In genomic region chr5:142070000-142070399, GRCh38 we compare ENCODE assay signal across 24 cellular contexts. TPM values are rescaled to one million over a fixed set of nuclear protein-coding genes. Genes with fewer than 3 reads are reported as not detected.
DNase-seq lines count a peak whose midpoint lies in the region; ATAC-seq, FAIRE-seq and TF ChIP-seq lines count a peak whose summit lies in the region.
"Had no signal": no experiment of that assay in that cellular context is flagged by ENCODE, and none has a peak within 500 bp of the region (broad histone marks: within the 10 kb centered on the region; RNA-seq: fewer than 3 reads in every experiment).

No MANE protein-coding gene starts in this region.

- no peak for FAIRE-seq in H1 (lab: Jason Lieb, UNC)
- FAIRE-seq: D721Med, G401.6, GM12891, GM19239 had no signal

- TF ChIP-seq EP300 in SK-N-SH (IDR thresholded peaks at IDR 0.05; ENCODE audit: borderline replicate concordance in 1 of 2, low read depth in 1 of 2, low read length in 1 of 2) (no peak), H1 (IDR thresholded peaks at IDR 0.05; ENCODE audit: borderline replicate concordance in 1 of 2, low read depth in 2 of 2, low read length in 2 of 2) (no peak)

- H2BK20ac ChIP-seq in H1 (ENCODE audit: low read length) = no peak overlapping the region

- H3K23me2 ChIP-seq in H1 (ENCODE audit: low read depth, low read length) = no peaks in the 10 kb centered on the region

- no peak overlapping the region for H2BK120ac ChIP-seq in H1 (replicated peaks; ENCODE audit: low read depth, low read length)

- H3K9me2 ChIP-seq in SK-N-SH = no peaks in the 10 kb centered on the region

- peak overlapping the region; percentile 1; the same call in 1 of the 2 replicates for H2BK15ac ChIP-seq in H1 (ENCODE audit: low read length)

- H3K4me2 ChIP-seq in SK-N-SH (no peak overlapping the region), H1 (ENCODE audit: insufficient read depth in 1 of 2, low read depth in 2 of 2, low read length in 2 of 2) (no peak overlapping the region)

- H3K14ac ChIP-seq in H1 (ENCODE audit: insufficient read length) = no peak overlapping the region

- TF ChIP-seq POLR2A in H1 (IDR thresholded peaks at IDR 0.05; ENCODE audit: control extremely low read depth in 1 of 2, low read depth in 2 of 2, low read length in 2 of 2) = no peak

- no peaks in the 10 kb centered on the region for H3K79me1 ChIP-seq in H1 (ENCODE audit: low read depth, low read length)

- H3K4me1 Mint-ChIP-seq in activated naive CD4-positive, alpha-beta T cell treated with anti-CD3 and anti-CD28 coated beads for 36 hours (ENCODE audit: low read depth) = peaks cover 38% of the 10 kb centered on the region
- H3K4me1 Mint-ChIP-seq: B cell had no signal

- no peak overlapping the region for H3K4ac ChIP-seq in H1 (replicated peaks; ENCODE audit: insufficient read length, low read depth, low read length)

- H2AK5ac ChIP-seq in H1 (ENCODE audit: low read depth, low read length) = no peak overlapping the region

- TF ChIP-seq CTCF in SK-N-SH (IDR thresholded peaks at IDR 0.05) (no peak), Panc1 (IDR thresholded peaks at IDR 0.05) (no peak), H1 (IDR thresholded peaks at IDR 0.05; ENCODE audit: control extremely low read depth in 1 of 3, insufficient read depth in 1 of 3, low read depth in 1 of 3, low read length in 3 of 3) (no peak)

- in situ Hi-C loops in Panc1 (cut with HindIII; ENCODE audit: low pct_unique_long_range_greater_than_20kb, low sequenced_read_pairs) = loop anchor here (5.0 kb wide), 1 partner anchor 67 kb away; no protein-coding TSS in a partner anchor

- peak overlapping the region in 1 of 2 experiments; percentile 3; a peak in 1 of 4 replicates for H3K27ac ChIP-seq in SK-N-SH (ENCODE audit: low read depth in 2 of 2, low read length in 1 of 2)
- no peak overlapping the region for H3K27ac ChIP-seq in Panc1 (ENCODE audit: low read length)
- H3K27ac ChIP-seq in H1 (ENCODE audit: low read depth, low read length) = no peak overlapping the region
- H3K27ac ChIP-seq: C4-2B, HL-60 had no signal

- no peak overlapping the region for H3K56ac ChIP-seq in H1 (replicated peaks; ENCODE audit: insufficient read length, low read depth, low read length)

- 86% methylated on average over 1 of the region's 1 CpG for WGBS in SK-N-SH (ENCODE audit: low lambda C conversion rate)
- 76% methylated on average over 1 of the region's 1 CpG; no CpG with 5 or more reads in 1 of the 2 experiments for WGBS in H1 (ENCODE audit: extremely low coverage in 1 of 2, insufficient coverage in 1 of 2, insufficient read length in 1 of 2, insufficient replicate concordance in 2 of 2, low coverage in 1 of 2, low lambda C conversion rate in 2 of 2, missing lambda C conversion rate in 1 of 2), 2 experiments

- intact Hi-C loops in Panc1 (cut with micrococcal nuclease; ENCODE audit: unreplicated experiment) = no loop called here
- intact Hi-C loops in activated naive CD4-positive, alpha-beta T cell treated with anti-CD3 and anti-CD28 coated beads for 36 hours (cut with micrococcal nuclease) = no loop called here

- H2AFZ ChIP-seq in SK-N-SH (ENCODE audit: low read depth) = no peak overlapping the region
- H2AFZ ChIP-seq in H1 (ENCODE audit: low read length) = no peak overlapping the region

- H3K36me3 Mint-ChIP-seq in activated naive CD4-positive, alpha-beta T cell treated with anti-CD3 and anti-CD28 coated beads for 36 hours (ENCODE audit: low read depth) = no peaks in the 10 kb centered on the region
- H3K36me3 Mint-ChIP-seq: CD8-positive, alpha-beta T cell had no signal

- ATAC-seq in SK-N-SH treated with all-trans-retinoic acid at 6 μM for 48 hours (no peak; the same call in 2 of the 3 replicates), Panc1 (peak; percentile 34; the same call in 1 of the 2 replicates)
- ATAC-seq: CD8-positive, alpha-beta T cell had no signal

- BruUV-seq in Panc1 (replicated peaks; lab: Mats Ljungman, UMichigan) = no TSS peak

- no peaks in the 10 kb centered on the region for H3F3A ChIP-seq in SK-N-SH (replicated peaks; ENCODE audit: insufficient read depth)

- H3K9me3 Mint-ChIP-seq in activated naive CD4-positive, alpha-beta T cell treated with anti-CD3 and anti-CD28 coated beads for 36 hours = no peaks in the 10 kb centered on the region
- H3K9me3 Mint-ChIP-seq: CD8-positive, alpha-beta T cell; HFFc6 had no signal

- H4K8ac ChIP-seq in H1 (ENCODE audit: extremely low read depth, insufficient read depth, low read length) = no peak overlapping the region

- H3K36me3 ChIP-seq in SK-N-SH (replicated peaks in 1 of 2; ENCODE audit: control insufficient read depth in 1 of 2, insufficient read depth in 2 of 2, low read length in 1 of 2) (no peaks in the 10 kb centered on the region), Panc1 (ENCODE audit: control insufficient read depth, insufficient read depth, low read length) (no peaks in the 10 kb centered on the region), H1 (ENCODE audit: control insufficient read depth in 2 of 4, insufficient read depth in 4 of 4, low read length in 3 of 4) (no peaks in the 10 kb centered on the region)

- CTCF ChIA-PET in SK-N-SH (lab: Yijun Ruan, JAX) = interaction anchor here (0.6 to 1.4 kb wide), 6 partner anchors 10 to 76 kb away, joined by 3 to 6 read pairs (median 4); no protein-coding TSS in a partner anchor
- CTCF ChIA-PET in Panc1 (lab: Charles Lee) = no interaction called here
- CTCF ChIA-PET in H1 (lab: Charles Lee; ENCODE audit: partially characterized antibody) = interaction anchor here (0.6 to 2.0 kb wide), 9 partner anchors 8 to 906 kb away, joined by 3 to 8 read pairs (median 3); no protein-coding TSS in a partner anchor
- CTCF ChIA-PET in activated naive CD4-positive, alpha-beta T cell treated with anti-CD3 and anti-CD28 coated beads for 36 hours (lab: Charles Lee) = interaction anchor here (0.5 to 2.1 kb wide), 4 partner anchors 18 to 78 kb away, joined by 3 to 6 read pairs (median 3); partner anchors contain the start of gene GNPDA1

- H3K18ac ChIP-seq in H1 (ENCODE audit: extremely low read depth, low read length) = no peak overlapping the region

- H3K9me3 ChIP-seq in SK-N-SH = no peaks in the 10 kb centered on the region
- no peaks in the 10 kb centered on the region for H3K9me3 ChIP-seq in Panc1 (ENCODE audit: control insufficient read depth, insufficient read depth, low read depth, low read length)
- H3K9me3 ChIP-seq in H1 (ENCODE audit: insufficient read depth in 2 of 2, low read depth in 1 of 2, low read length in 1 of 2) = no peaks in the 10 kb centered on the region

- H3K4me3 ChIP-seq in SK-N-SH (ENCODE audit: low read depth in 2 of 2, low read length in 1 of 2) (no peak overlapping the region), Panc1 (ENCODE audit: low read depth in 2 of 2, low read length in 2 of 2) (no peak overlapping the region), H1 (ENCODE audit: extremely low read depth in 1 of 4, insufficient read depth in 2 of 4, low read depth in 3 of 4, low read length in 4 of 4) (no peak overlapping the region)

- H3K79me2 ChIP-seq in SK-N-SH (ENCODE audit: insufficient read depth) = no peaks in the 10 kb centered on the region
- H3K79me2 ChIP-seq in H1 (ENCODE audit: control insufficient read depth in 1 of 2, insufficient read depth in 2 of 2, low read length in 2 of 2) = no peaks in the 10 kb centered on the region

- TF ChIP-seq RAD21 in SK-N-SH (IDR thresholded peaks at IDR 0.05; ENCODE audit: low read length) (no peak), H1 (IDR thresholded peaks at IDR 0.05 in 1 of 2, conservative IDR thresholded peaks at IDR 0.05 in 1 of 2; ENCODE audit: low read depth in 2 of 2, low read length in 2 of 2) (no peak)

- DNase-seq in SK-N-SH (no peak), Panc1 (ENCODE audit: low read depth, low spot score) (no peak), H1 (ENCODE audit: low read depth in 1 of 2, low spot score in 2 of 2) (no peak), RKO (ENCODE audit: low spot score) (no peak)
- DNase-seq in activated naive CD4-positive, alpha-beta T cell treated with anti-CD3 and anti-CD28 coated beads for 36 hours = no peak
- DNase-seq in stimulated activated CD4-positive, alpha-beta T cell treated with anti-CD3 and anti-CD28 coated beads, Interleukin-12 subunit alpha, Interleukin-12 subunit beta, amount 100 ng/mL, for 4 hours = no peak
- DNase-seq: 8988T; CD8-positive, alpha-beta T cell; COR-L47; DMS153; DMS79 treated with DMSO at 0.1 percent for 48 hours; EL; GOT3; HCEC 1CT; HFFc6; KBM-7 had no signal

- POLR2A ChIA-PET in SK-N-SH (lab: Yijun Ruan, JAX) (interaction anchor here (0.6 kb wide), 1 partner anchor 103 kb away, joined by 3 read pairs; no protein-coding TSS in a partner anchor), Panc1 (lab: Charles Lee) (no interaction called here), H1 (lab: Charles Lee; ENCODE audit: partially characterized antibody) (interaction anchor here (1.2 to 1.5 kb wide), 2 partner anchors 21 to 38 kb away, joined by 3 to 6 read pairs; no protein-coding TSS in a partner anchor)

- H3K4me1 ChIP-seq in SK-N-SH (ENCODE audit: control insufficient read depth in 1 of 2, insufficient read depth in 2 of 2, low read depth in 1 of 2, low read length in 1 of 2) (peaks cover 0 to 23% of the 10 kb centered on the region in 2 experiments; a peak in 1 of 4 replicates), Panc1 (ENCODE audit: control insufficient read depth, insufficient read depth, low read length) (no peaks in the 10 kb centered on the region), H1 (replicated peaks in 1 of 4; ENCODE audit: control insufficient read depth in 3 of 4, insufficient read depth in 4 of 4, low read length in 3 of 4) (no peaks in the 10 kb centered on the region)

- no peaks in the 10 kb centered on the region for H3K27me3 ChIP-seq in SK-N-SH (ENCODE audit: insufficient read depth)
- H3K27me3 ChIP-seq in Panc1 (ENCODE audit: control insufficient read depth, insufficient read depth, low read length) = peaks cover 6% of the 10 kb centered on the region; the same call in 1 of the 2 replicates
- no peaks in the 10 kb centered on the region for H3K27me3 ChIP-seq in H1 (replicated peaks in 1 of 4; ENCODE audit: control insufficient read depth in 3 of 4, extremely low read depth in 1 of 4, insufficient read depth in 3 of 4, low read length in 3 of 4)

- no peak overlapping the region for H2BK5ac ChIP-seq in H1 (ENCODE audit: low read depth, low read length)

- H4K91ac ChIP-seq in H1 (replicated peaks; ENCODE audit: insufficient read length, low read length) = no peak overlapping the region

- no peak overlapping the region for H4K5ac ChIP-seq in H1 (ENCODE audit: insufficient read length, low read depth, low read length)

- H3K9ac ChIP-seq in SK-N-SH (no peak overlapping the region), H1 (replicated peaks in 1 of 4; ENCODE audit: extremely low read depth in 1 of 4, low read depth in 3 of 4, low read length in 3 of 4) (no peak overlapping the region)

- no peak overlapping the region for H3K23ac ChIP-seq in H1 (ENCODE audit: insufficient read length)

- no peak overlapping the region for H3K4me3 Mint-ChIP-seq in activated naive CD4-positive, alpha-beta T cell treated with anti-CD3 and anti-CD28 coated beads for 36 hours
- H3K4me3 Mint-ChIP-seq: B cell; CD8-positive, alpha-beta T cell; HFFc6 had no signal

- no peaks in the 10 kb centered on the region for H3K27me3 Mint-ChIP-seq in activated naive CD4-positive, alpha-beta T cell treated with anti-CD3 and anti-CD28 coated beads for 36 hours (ENCODE audit: low read depth)

- no peak overlapping the region for H3K27ac Mint-ChIP-seq in activated naive CD4-positive, alpha-beta T cell treated with anti-CD3 and anti-CD28 coated beads for 36 hours
- H3K27ac Mint-ChIP-seq: B cell; CD8-positive, alpha-beta T cell; HFFc6 had no signal

- no peak overlapping the region for H2BK12ac ChIP-seq in H1 (ENCODE audit: low read depth, low read length)

- H4K20me1 ChIP-seq in SK-N-SH (ENCODE audit: insufficient read depth) (no peaks in the 10 kb centered on the region), H1 (replicated peaks in 1 of 2; ENCODE audit: control insufficient read depth in 1 of 2, insufficient read depth in 2 of 2, low read length in 2 of 2) (no peaks in the 10 kb centered on the region)

RNA-seq across cellular contexts. Expression of gene NDFIP1, which starts 38.6 kb away (rescaled TPM):
- 25.5 and 40.0 TPM in 2 replicates for polyA plus RNA-seq in SK-N-SH (2012; rRNA removed)
- polyA plus RNA-seq in SK-N-SH (2012; cell fraction: cytosol; rRNA removed) = 41.1 and 41.8 TPM in 2 replicates
- 25.1 and 27.1 TPM in 2 replicates for polyA plus RNA-seq in SK-N-SH (2012; cell fraction: nucleus; rRNA removed)
- 40.9 TPM for total RNA-seq in Panc1 (2021; ENCODE audit: unreplicated experiment)
- polyA plus RNA-seq in Panc1 (2012; ENCODE audit: insufficient read length) = 66.3 TPM
- 26.1 and 27.1 TPM in 2 replicates for total RNA-seq in H1 (2021; fragmentation: NEBNext Ultra II Directional; extraction: Animal tissue kit (Norgen Biotek cat#: 25700))
- 8.8 and 10.4 TPM in 2 replicates for polyA plus RNA-seq in H1 (2011; rRNA removed)
- 14.6 TPM for polyA plus RNA-seq in H1 (2011; cell fraction: cytosol; rRNA removed)
- polyA plus RNA-seq in H1 (2011; cell fraction: nucleus; rRNA removed) = 11.9 TPM
- polyA plus RNA-seq in H1 (2012, experiment 1 of 2) = 12.0 to 22.5 TPM (median 12.9 TPM) in 4 replicates
- polyA plus RNA-seq in H1 (2012, experiment 2 of 2) = 13.4 TPM
- polyA plus RNA-seq in H1 (2013, experiment 1 of 2) = 26.7 TPM
- 31.4 TPM for polyA plus RNA-seq in H1 (2013, experiment 2 of 2)
- polyA minus RNA-seq in H1 (2011; rRNA and poly(A)+ RNA removed) = 4.8 and 6.3 TPM in 2 replicates
- 11.0 TPM for polyA minus RNA-seq in H1 (2011; cell fraction: cytosol; rRNA and poly(A)+ RNA removed)
- polyA minus RNA-seq in H1 (2011; cell fraction: nucleus; rRNA and poly(A)+ RNA removed) = 9.0 TPM
- total RNA-seq in activated naive CD4-positive, alpha-beta T cell treated with anti-CD3 and anti-CD28 coated beads for 36 hours = 100 to 1,000 TPM; 103 to 104 TPM

RNA-seq across cellular contexts. Expression of gene GNPDA1, which starts 57.2 kb away (rescaled TPM):
- 23.9 and 27.4 TPM in 2 replicates for polyA plus RNA-seq in SK-N-SH (2012; rRNA removed)
- 39.1 and 47.9 TPM in 2 replicates for polyA plus RNA-seq in SK-N-SH (2012; cell fraction: cytosol; rRNA removed)
- polyA plus RNA-seq in SK-N-SH (2012; cell fraction: nucleus; rRNA removed) = 41.6 and 42.9 TPM in 2 replicates
- total RNA-seq in Panc1 (2021; ENCODE audit: unreplicated experiment) = 99.9 TPM
- 98.1 TPM for polyA plus RNA-seq in Panc1 (2012; ENCODE audit: insufficient read length)
- 93.6 and 94.3 TPM in 2 replicates for total RNA-seq in H1 (2021; fragmentation: NEBNext Ultra II Directional; extraction: Animal tissue kit (Norgen Biotek cat#: 25700))
- polyA plus RNA-seq in H1 (2011; rRNA removed) = 33.0 and 40.5 TPM in 2 replicates
- polyA plus RNA-seq in H1 (2011; cell fraction: cytosol; rRNA removed) = 36.4 TPM
- 36.0 TPM for polyA plus RNA-seq in H1 (2011; cell fraction: nucleus; rRNA removed)
- 80.2 to 92.6 TPM (median 81.5 TPM) in 4 replicates for polyA plus RNA-seq in H1 (2012, experiment 1 of 2)
- 83.8 TPM for polyA plus RNA-seq in H1 (2012, experiment 2 of 2)
- polyA plus RNA-seq in H1 (2013, experiment 1 of 2) = 57.1 TPM
- 61.9 TPM for polyA plus RNA-seq in H1 (2013, experiment 2 of 2)
- 34.9 and 53.7 TPM in 2 replicates for polyA minus RNA-seq in H1 (2011; rRNA and poly(A)+ RNA removed)
- 31.9 TPM for polyA minus RNA-seq in H1 (2011; cell fraction: cytosol; rRNA and poly(A)+ RNA removed)
- 24.4 TPM for polyA minus RNA-seq in H1 (2011; cell fraction: nucleus; rRNA and poly(A)+ RNA removed)
- total RNA-seq in activated naive CD4-positive, alpha-beta T cell treated with anti-CD3 and anti-CD28 coated beads for 36 hours = 100 to 1,000 TPM; 250 to 259 TPM
